8 cellular contexts compared by ENCODE assay signal in the genomic region with DNA sequence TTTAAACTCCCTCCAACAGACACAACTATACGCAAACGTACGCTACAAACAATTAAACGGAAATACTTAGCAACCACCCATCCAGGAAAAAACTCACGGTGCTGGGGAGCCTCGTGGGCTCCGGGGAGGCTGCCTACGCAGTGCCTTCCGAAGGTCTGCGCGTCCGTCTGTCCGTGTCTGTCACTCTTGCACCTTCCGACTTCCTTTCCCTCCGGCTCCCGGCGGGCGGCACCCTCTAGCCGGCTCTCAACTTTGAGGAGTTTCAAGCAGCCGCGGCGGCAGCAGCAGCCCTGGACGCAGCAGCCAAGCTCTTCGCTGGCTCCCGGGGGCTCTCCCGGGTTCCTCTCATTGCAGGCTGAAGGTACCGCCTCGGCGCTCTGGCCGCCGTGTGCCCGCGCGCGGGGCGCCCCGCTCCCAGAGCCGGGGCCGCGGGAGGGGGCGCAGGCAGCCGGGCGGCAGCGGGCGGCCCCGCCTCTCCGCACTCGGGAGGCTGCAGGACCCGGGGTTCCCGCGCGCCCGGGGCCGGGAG. TPM values are rescaled to one million over a fixed set of nuclear protein-coding genes. Genes with fewer than 3 reads are reported as not detected.
DNase-seq lines count a peak whose midpoint lies in the region; TF ChIP-seq lines count a peak whose summit lies in the region.

A gene with protein sequence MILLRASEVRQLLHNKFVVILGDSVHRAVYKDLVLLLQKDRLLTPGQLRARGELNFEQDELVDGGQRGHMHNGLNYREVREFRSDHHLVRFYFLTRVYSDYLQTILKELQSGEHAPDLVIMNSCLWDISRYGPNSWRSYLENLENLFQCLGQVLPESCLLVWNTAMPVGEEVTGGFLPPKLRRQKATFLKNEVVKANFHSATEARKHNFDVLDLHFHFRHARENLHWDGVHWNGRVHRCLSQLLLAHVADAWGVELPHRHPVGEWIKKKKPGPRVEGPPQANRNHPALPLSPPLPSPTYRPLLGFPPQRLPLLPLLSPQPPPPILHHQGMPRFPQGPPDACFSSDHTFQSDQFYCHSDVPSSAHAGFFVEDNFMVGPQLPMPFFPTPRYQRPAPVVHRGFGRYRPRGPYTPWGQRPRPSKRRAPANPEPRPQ (plus strand): TSS at position 257 of the 529 bp plus-strand sequence. CDS start 155,443 bp downstream, outside the sequence.

- H3K79me2 ChIP-seq in parathyroid adenoma, result no peaks in the 10 kb centered on the region

- DNase-seq in AG10803 (ENCODE audit: low read depth) (peak; percentile 78), GM19238 (ENCODE audit: insufficient read length, low spot score) (peak; percentile 23), HL-60 (ENCODE audit: low read depth in 1 of 2, low spot score in 1 of 2) (peak in 1 of 2 experiments; percentile 81), SHP77 (lab: John Stamatoyannopoulos, UW) (peak; percentile 45 to 84), head of caudate nucleus (peak; percentile 30 to 86 (median 68)), tibial nerve (ENCODE audit: low spot score in 2 of 2) (peak; percentile 45 to 55)
- DNase-seq in activated gamma-delta T cell treated with anti-CD3 and anti-CD28 coated beads, Interleukin-2, amount 50 U/mL, for 16 hours (ENCODE audit: low read depth), result peak; percentile 35

- peak within 1 kb of the TSS; percentile 80 for H3K4me3 ChIP-seq in AG10803 (ENCODE audit: low read length)
- H3K4me3 ChIP-seq in HL-60 (replicated peaks; ENCODE audit: insufficient read depth, low read length), result peak within 1 kb of the TSS; percentile 64
- peak within 1 kb of the TSS; percentile 57 for H3K4me3 ChIP-seq in parathyroid adenoma (ENCODE audit: low read depth, low read length)
- H3K4me3 ChIP-seq in tibial nerve, result peak within 1 kb of the TSS; percentile 67 to 84 (median 72)

- no peak for TF ChIP-seq POLR2A in tibial nerve (IDR thresholded peaks at IDR 0.05)

- WGBS in tibial nerve, 2 donors, result 0 to 1% methylated on average over 26 to 28 of the region's 54 CpGs

- peak within 1 kb of the TSS; percentile 82 for H2AFZ ChIP-seq in parathyroid adenoma

- intact Hi-C loops in head of caudate nucleus (cut with DNase I), result no loop called here

- H3K36me3 ChIP-seq in parathyroid adenoma (ENCODE audit: control insufficient read depth, insufficient read depth, low read length), result no peaks in the 10 kb centered on the region
- no peaks in the 10 kb centered on the region for H3K36me3 ChIP-seq in tibial nerve

- no peak within 1 kb of the TSS for H3K9ac ChIP-seq in parathyroid adenoma

- H3K9me3 ChIP-seq in parathyroid adenoma (ENCODE audit: control insufficient read depth, low read length) (no peaks in the 10 kb centered on the region), tibial nerve (no peaks in the 10 kb centered on the region)

- H3K4me1 ChIP-seq in parathyroid adenoma (peaks cover 5% of the 10 kb centered on the region), tibial nerve (peaks cover 0 to 30% (median 11%) of the 10 kb centered on the region in 4 donors)

- H3K27ac ChIP-seq in HL-60 (replicated peaks) (no peak within 1 kb of the TSS), parathyroid adenoma (peak within 1 kb of the TSS; percentile 74), tibial nerve (peak within 1 kb of the TSS; percentile 61 to 91 (median 89))

- peak within 1 kb of the TSS; percentile 79 for H3K4me2 ChIP-seq in parathyroid adenoma (ENCODE audit: low read length)

- H3K27me3 ChIP-seq in HL-60 (ENCODE audit: insufficient read depth, poor library complexity, severe bottlenecking), result peaks cover 4% of the 10 kb centered on the region
- no peaks in the 10 kb centered on the region for H3K27me3 ChIP-seq in parathyroid adenoma (ENCODE audit: control insufficient read depth, insufficient read depth, low read length)
- no peaks in the 10 kb centered on the region for H3K27me3 ChIP-seq in tibial nerve

- no peak for TF ChIP-seq EP300 in tibial nerve (IDR thresholded peaks at IDR 0.05)

- peak; percentile 49 for TF ChIP-seq CTCF in AG10803 (conservative IDR thresholded peaks at IDR 0.05; ENCODE audit: low read length)
- TF ChIP-seq CTCF in HL-60 (IDR thresholded peaks at IDR 0.05; ENCODE audit: insufficient read depth, low read length), result no peak
- TF ChIP-seq CTCF in parathyroid adenoma (IDR thresholded peaks at IDR 0.05), result no peak
- peak in 2 of 5 experiments; percentile 14 to 23 for TF ChIP-seq CTCF in tibial nerve (IDR thresholded peaks at IDR 0.05)

RNA-seq across cellular contexts. Expression of the gene that starts here (rescaled TPM):
- 1 to 10 TPM in 2 of 4 donors, under 1 TPM in 1, not detected in 1; 0.90 to 2.9 (median 2.2) TPM for total RNA-seq in tibial nerve
